ENCODE assay signal across 1 cellular context in genomic region chr9:127937383-127938297, GRCh38.
A peak's percentile ranks its signal among the peaks of the same experiment; 100 is the strongest.
TF ChIP-seq lines count a peak whose summit lies in the region.

TSS of gene DPM2 (minus strand) at chr9:127937854. CDS start at chr9:127937820, 34 bp downstream.

TF ChIP-seq in K562, 482 proteins besides CTCF, POLR2A, EP300 and RAD21 (continued from another document):
- TF ChIP-seq MGA (IDR thresholded peaks at IDR 0.05) (no peak), SMARCA4 (IDR thresholded peaks at IDR 0.05) (no peak), CREB3L1 (IDR thresholded peaks at IDR 0.05; ENCODE audit: borderline replicate concordance, low read depth) (peak; percentile 90), CBX8 (IDR thresholded peaks at IDR 0.05; ENCODE audit: borderline replicate concordance, extremely low read depth, low read depth, low read length, poor library complexity, severe bottlenecking) (no peak), CEBPG (CRISPR knock-in tag; IDR thresholded peaks at IDR 0.05) (no peak), CEBPG (tag; conservative IDR thresholded peaks at IDR 0.05 in 1 of 2, IDR thresholded peaks at IDR 0.05 in 1 of 2) (no peak), ZNF830 (CRISPR knock-in tag; IDR thresholded peaks at IDR 0.05) (no peak), ATF6 (CRISPR knock-in tag; IDR thresholded peaks at IDR 0.05) (no peak), E2F4 (CRISPR knock-in tag; IDR thresholded peaks at IDR 0.05; ENCODE audit: low read depth) (0 out of 2 replicates have a peak, but pooled peaks have one; percentile 42), ZNF584 (CRISPR knock-in tag; IDR thresholded peaks at IDR 0.05; ENCODE audit: low read depth) (no peak), SREBF1 (IDR thresholded peaks at IDR 0.05; ENCODE audit: borderline replicate concordance, low read depth, low read length) (no peak), ZNF217 (CRISPR knock-in tag; IDR thresholded peaks at IDR 0.05) (no peak), TAF1 (IDR thresholded peaks at IDR 0.05; ENCODE audit: control insufficient read depth, extremely low read depth, insufficient read depth, low read length, severe bottlenecking) (peak; percentile 67), ZNF280A (IDR thresholded peaks at IDR 0.05; ENCODE audit: low read depth, partially characterized antibody) (no peak), RCOR1 (IDR thresholded peaks at IDR 0.05; ENCODE audit: borderline replicate concordance in 1 of 2, low read depth in 2 of 2, low read length in 2 of 2) (peak in 1 of 2 experiments; percentile 56; a peak in 3 of 4 replicates), ZNF253 (CRISPR knock-in tag; conservative IDR thresholded peaks at IDR 0.05) (no peak), OTX1 (CRISPR knock-in tag; IDR thresholded peaks at IDR 0.05) (peak; percentile 39; the same call in 1 of the 2 replicates), SPI1 (IDR thresholded peaks at IDR 0.05; ENCODE audit: borderline replicate concordance, low read depth, low read length) (no peak), EWSR1 (IDR thresholded peaks at IDR 0.05; ENCODE audit: borderline replicate concordance, low read depth, partially characterized antibody) (no peak), CEBPB (tag; IDR thresholded peaks at IDR 0.05) (no peak), CCAR2 (IDR thresholded peaks at IDR 0.05; ENCODE audit: low read depth, low read length) (no peak), ZNF165 (CRISPR knock-in tag; IDR thresholded peaks at IDR 0.05; ENCODE audit: borderline replicate concordance) (no peak)
